1 cellular context compared by ENCODE assay signal in genomic region chr10:11729790-11730315, GRCh38.
TF ChIP-seq lines count a peak whose summit lies in the region.

No MANE protein-coding gene starts in this region.

TF ChIP-seq in H1, 55 proteins besides CTCF, POLR2A, EP300 and RAD21 (continued from another document):
- TF ChIP-seq BCL11A (IDR thresholded peaks at IDR 0.05; ENCODE audit: low read depth in 2 of 2, low read length in 2 of 2) (no peak), YY1 (IDR thresholded peaks at IDR 0.05; ENCODE audit: low read depth, low read length) (no peak), CBX5 (IDR thresholded peaks at IDR 0.05; ENCODE audit: low read depth, low read length) (no peak), TBP (IDR thresholded peaks at IDR 0.05; ENCODE audit: low read depth, low read length) (no peak), TCF12 (IDR thresholded peaks at IDR 0.05; ENCODE audit: low read depth, low read length) (no peak), ATF3 (IDR thresholded peaks at IDR 0.05; ENCODE audit: insufficient read depth, low read depth, low read length) (no peak), SP1 (IDR thresholded peaks at IDR 0.05; ENCODE audit: low read depth, low read length) (no peak), RFX5 (IDR thresholded peaks at IDR 0.05; ENCODE audit: borderline replicate concordance, low read depth, low read length) (no peak), SP4 (IDR thresholded peaks at IDR 0.05; ENCODE audit: low read length) (no peak), GTF2F1 (IDR thresholded peaks at IDR 0.05; ENCODE audit: borderline replicate concordance, low read depth, low read length) (no peak), SP2 (IDR thresholded peaks at IDR 0.05; ENCODE audit: low read length) (no peak)
